8 cellular contexts compared by ENCODE assay signal in the genomic region with DNA sequence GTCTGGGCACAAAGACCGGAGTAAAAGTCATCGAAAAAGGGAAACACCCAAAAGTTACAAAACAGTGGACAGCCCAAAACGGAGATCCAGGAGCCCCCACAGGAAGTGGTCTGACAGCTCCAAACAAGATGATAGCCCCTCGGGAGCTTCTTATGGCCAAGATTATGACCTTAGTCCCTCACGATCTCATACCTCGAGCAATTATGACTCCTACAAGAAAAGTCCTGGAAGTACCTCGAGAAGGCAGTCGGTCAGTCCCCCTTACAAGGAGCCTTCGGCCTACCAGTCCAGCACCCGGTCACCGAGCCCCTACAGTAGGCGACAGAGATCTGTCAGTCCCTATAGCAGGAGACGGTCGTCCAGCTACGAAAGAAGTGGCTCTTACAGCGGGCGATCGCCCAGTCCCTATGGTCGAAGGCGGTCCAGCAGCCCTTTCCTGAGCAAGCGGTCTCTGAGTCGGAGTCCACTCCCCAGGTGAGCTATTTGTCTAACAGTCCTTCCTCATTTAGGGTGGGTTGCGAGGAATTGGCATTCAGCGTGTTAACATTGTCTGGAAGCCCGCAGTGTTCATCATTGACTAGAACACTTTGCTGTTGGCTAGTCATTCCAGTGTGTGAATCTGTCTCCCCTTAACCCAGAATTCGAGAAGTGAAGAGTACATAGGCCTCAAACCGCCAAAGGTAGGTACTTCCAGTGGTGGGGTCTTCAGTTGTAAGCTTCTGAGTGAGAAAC. TPM values are rescaled to one million over a fixed set of nuclear protein-coding genes. Genes with fewer than 3 reads are reported as not detected.
DNase-seq lines count a peak whose midpoint lies in the region; ATAC-seq and TF ChIP-seq lines count a peak whose summit lies in the region.

No MANE protein-coding gene starts in this region.

- WGBS in adrenal gland, 4 donors = 2 to 3% (median 2%) methylated on average over 13 to 27 of the region's 27 CpGs

- intact Hi-C loops in CD14-positive monocyte (cut with micrococcal nuclease) = loop anchor here in 1 of 2 donors (2.0 kb wide), 1 partner anchor 14 kb away; no protein-coding TSS in a partner anchor
- intact Hi-C loops in adrenal gland (cut with DNase I) = no loop called here

- peaks cover 40% of the 10 kb centered on the region for H3K4me1 Mint-ChIP-seq in CD14-positive monocyte

- peaks cover 0 to 2% (median 1%) of the 10 kb centered on the region in 3 donors for H3K27me3 Mint-ChIP-seq in CD14-positive monocyte (ENCODE audit: low read depth in 3 of 3)

- peak; percentile 48 for DNase-seq in CD14-positive monocyte (ENCODE audit: low spot score)
- DNase-seq in KBM-7 = peak; percentile 37
- peak in 5 of 7 donors; percentile 16 to 61 (median 29) for DNase-seq in adrenal gland
- peak; percentile 12 for DNase-seq in iPS-NIHi7 (ENCODE audit: extremely low spot score)
- no peak for DNase-seq in NCI-H1105 (lab: John Stamatoyannopoulos, UW)
- DNase-seq in NCI-H2107 treated with DMSO at 0.1 percent for 48 hours (lab: John Stamatoyannopoulos, UW; ENCODE audit: unreplicated experiment) = no peak

- no peaks in the 10 kb centered on the region for H3K36me3 ChIP-seq in adrenal gland (replicated peaks in 1 of 2)

- no peak for ATAC-seq in GM21529 (IDR thresholded peaks at IDR 0.05; ENCODE audit: unreplicated experiment)

- peaks cover 7 to 29% of the 10 kb centered on the region in 2 donors for H3K36me3 Mint-ChIP-seq in CD14-positive monocyte

- no peaks in the 10 kb centered on the region for H3K27me3 ChIP-seq in adrenal gland

- H3K27ac Mint-ChIP-seq in CD14-positive monocyte = peak overlapping the region; percentile 97 to 100 (median 99)

- peak overlapping the region; percentile 96 to 100 for H3K4me3 Mint-ChIP-seq in CD14-positive monocyte

- H3K4me1 ChIP-seq in adrenal gland (replicated peaks in 1 of 2) = peaks cover 3 to 32% of the 10 kb centered on the region in 2 donors

- H3K9me3 Mint-ChIP-seq in CD14-positive monocyte = peaks cover 0 to 8% (median 0%) of the 10 kb centered on the region in 7 donors

- in situ Hi-C loops in KBM-7 (cut with MboI; ENCODE audit: low pct_unique_long_range_greater_than_20kb, low sequenced_read_pairs) = no loop called here

- H3K4me3 ChIP-seq in adrenal gland (peak overlapping the region; percentile 44 to 98 (median 79)), skin epidermis (peak overlapping the region; percentile 66 to 98 (median 86))

- H3K9me3 ChIP-seq in adrenal gland (replicated peaks in 1 of 3) = no peaks in the 10 kb centered on the region

- TF ChIP-seq POLR2A in adrenal gland (IDR thresholded peaks at IDR 0.05) = no peak

- no peak for TF ChIP-seq CTCF in CD14-positive monocyte (IDR thresholded peaks at IDR 0.05)
- TF ChIP-seq CTCF in adrenal gland (IDR thresholded peaks at IDR 0.05) = no peak

- H3K27ac ChIP-seq in adrenal gland (peak overlapping the region in 4 of 5 donors; percentile 83 to 99 (median 97)), skin epidermis (peak overlapping the region in 20 of 21 experiments; percentile 81 to 100 (median 98))

RNA-seq across cellular contexts. Expression of a gene that starts 1.5 kb away (rescaled TPM):
- polyA plus RNA-seq in CD14-positive monocyte = 1 to 10 TPM in 1 of 2 donors, under 1 TPM in 1; 0.62 to 1.3 TPM
- total RNA-seq in adrenal gland = 100 to 1,000 TPM in 1 of 8 donors, 10 to 100 TPM in 7; 23.4 to 206 (median 44.8) TPM
- polyA plus RNA-seq in adrenal gland = 10 to 100 TPM in 2 of 3 donors, 1 to 10 TPM in 1; 7.2 to 37.7 (median 17.6) TPM

RNA-seq across cellular contexts. Expression of a gene that starts 11.7 kb away (rescaled TPM):
- polyA plus RNA-seq in CD14-positive monocyte (1 to 10 TPM; 5.0 to 9.1 TPM), adrenal gland (10 to 100 TPM in 1 of 3 donors, 1 to 10 TPM in 2; 3.5 to 28.7 (median 6.7) TPM)
- total RNA-seq in adrenal gland = 10 to 100 TPM; 13.5 to 29.4 (median 26.7) TPM

Comparison
In these comparisons a context has a peak if more than half of its experiments do, and no peak if none do; other contexts are left out.
1. DNase-seq: peak in CD14-positive monocyte (single experiment), KBM-7 (single experiment), adrenal gland (5 of 7) and iPS-NIHi7 (single experiment); none in NCI-H1105 (single experiment) and NCI-H2107 treated with DMSO at 0.1 percent for 48 hours (single experiment).